1 cellular context compared by ENCODE assay signal in the genomic region with DNA sequence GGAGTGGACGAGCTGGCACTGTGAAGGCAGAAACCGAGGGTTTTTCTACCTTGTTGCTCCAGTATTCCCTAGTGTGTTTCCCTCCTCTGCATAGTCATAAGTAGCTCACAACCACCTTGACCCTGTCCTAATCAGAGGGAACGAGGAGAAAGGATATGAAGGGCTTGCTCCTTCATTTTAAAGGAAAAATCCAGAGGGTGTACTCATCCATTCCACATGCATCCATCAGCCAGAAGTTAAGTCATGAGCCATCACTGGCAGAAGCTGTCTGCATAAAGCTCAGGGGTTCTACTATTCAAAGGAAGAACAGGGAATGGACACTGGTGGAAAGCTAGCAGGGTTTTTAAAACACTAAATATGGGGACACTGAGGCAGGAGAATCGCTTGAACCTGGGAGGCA.
TF ChIP-seq lines count a peak whose summit lies in the region.

No MANE protein-coding gene starts in this region.

TF ChIP-seq in WTC11, 78 proteins besides CTCF, POLR2A, EP300 and RAD21 (continued from another document):
- TF ChIP-seq, protein P1, sequence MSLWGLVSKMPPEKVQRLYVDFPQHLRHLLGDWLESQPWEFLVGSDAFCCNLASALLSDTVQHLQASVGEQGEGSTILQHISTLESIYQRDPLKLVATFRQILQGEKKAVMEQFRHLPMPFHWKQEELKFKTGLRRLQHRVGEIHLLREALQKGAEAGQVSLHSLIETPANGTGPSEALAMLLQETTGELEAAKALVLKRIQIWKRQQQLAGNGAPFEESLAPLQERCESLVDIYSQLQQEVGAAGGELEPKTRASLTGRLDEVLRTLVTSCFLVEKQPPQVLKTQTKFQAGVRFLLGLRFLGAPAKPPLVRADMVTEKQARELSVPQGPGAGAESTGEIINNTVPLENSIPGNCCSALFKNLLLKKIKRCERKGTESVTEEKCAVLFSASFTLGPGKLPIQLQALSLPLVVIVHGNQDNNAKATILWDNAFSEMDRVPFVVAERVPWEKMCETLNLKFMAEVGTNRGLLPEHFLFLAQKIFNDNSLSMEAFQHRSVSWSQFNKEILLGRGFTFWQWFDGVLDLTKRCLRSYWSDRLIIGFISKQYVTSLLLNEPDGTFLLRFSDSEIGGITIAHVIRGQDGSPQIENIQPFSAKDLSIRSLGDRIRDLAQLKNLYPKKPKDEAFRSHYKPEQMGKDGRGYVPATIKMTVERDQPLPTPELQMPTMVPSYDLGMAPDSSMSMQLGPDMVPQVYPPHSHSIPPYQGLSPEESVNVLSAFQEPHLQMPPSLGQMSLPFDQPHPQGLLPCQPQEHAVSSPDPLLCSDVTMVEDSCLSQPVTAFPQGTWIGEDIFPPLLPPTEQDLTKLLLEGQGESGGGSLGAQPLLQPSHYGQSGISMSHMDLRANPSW (CRISPR knock-in tag; conservative IDR thresholded peaks at IDR 0.05; ENCODE audit: low read depth), result no peak
- no peak for TF ChIP-seq ZNF232 (CRISPR knock-in tag; IDR thresholded peaks at IDR 0.05)
- TF ChIP-seq ZNF396 (CRISPR knock-in tag; IDR thresholded peaks at IDR 0.05; ENCODE audit: borderline replicate concordance), result no peak
- no peak for TF ChIP-seq ZNF281 (CRISPR knock-in tag; IDR thresholded peaks at IDR 0.05)
- TF ChIP-seq, protein P2, sequence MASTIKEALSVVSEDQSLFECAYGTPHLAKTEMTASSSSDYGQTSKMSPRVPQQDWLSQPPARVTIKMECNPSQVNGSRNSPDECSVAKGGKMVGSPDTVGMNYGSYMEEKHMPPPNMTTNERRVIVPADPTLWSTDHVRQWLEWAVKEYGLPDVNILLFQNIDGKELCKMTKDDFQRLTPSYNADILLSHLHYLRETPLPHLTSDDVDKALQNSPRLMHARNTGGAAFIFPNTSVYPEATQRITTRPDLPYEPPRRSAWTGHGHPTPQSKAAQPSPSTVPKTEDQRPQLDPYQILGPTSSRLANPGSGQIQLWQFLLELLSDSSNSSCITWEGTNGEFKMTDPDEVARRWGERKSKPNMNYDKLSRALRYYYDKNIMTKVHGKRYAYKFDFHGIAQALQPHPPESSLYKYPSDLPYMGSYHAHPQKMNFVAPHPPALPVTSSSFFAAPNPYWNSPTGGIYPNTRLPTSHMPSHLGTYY (CRISPR knock-in tag; IDR thresholded peaks at IDR 0.05), result no peak
